Comparison of ENCODE assay signal across 26 cellular contexts in the genomic region with DNA sequence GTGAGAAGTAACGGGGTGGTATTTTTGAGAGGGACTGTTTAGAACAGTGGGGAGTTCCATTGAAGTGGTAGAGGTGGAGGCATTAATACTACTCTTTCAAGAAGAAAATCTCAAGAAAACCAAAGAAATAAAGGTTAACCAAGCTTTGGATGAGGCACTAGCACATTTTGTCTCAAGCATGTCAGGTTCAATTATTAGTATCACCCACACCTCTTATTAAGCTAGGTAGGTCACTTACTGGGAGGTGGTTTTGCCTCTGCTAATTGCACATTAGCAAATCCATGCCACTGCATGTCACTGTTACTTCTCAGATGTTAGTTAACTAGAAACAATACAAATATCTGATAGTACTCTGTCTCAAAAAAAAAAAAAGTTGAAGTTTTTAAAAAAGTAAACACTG.
"Had no signal": no experiment of that assay in that cellular context is flagged by ENCODE, and none has a peak within 500 bp of the region (broad histone marks: within the 10 kb centered on the region; RNA-seq: fewer than 3 reads in every experiment).

No MANE protein-coding gene starts in this region.

- DNase-seq: activated CD4-positive, alpha-beta memory T cell treated with anti-CD3 and anti-CD28 coated beads, Interleukin-2, amount 10 ng/mL, durations not matched to agents 7 days and 5 days; activated CD4-positive, alpha-beta T cell treated with anti-CD3 and anti-CD28 coated beads, Interleukin-2, amount 10 ng/mL, durations not matched to agents 24 days and 14 days; activated CD4-positive, CD25-positive, alpha-beta regulatory T cell treated with anti-CD3 and anti-CD28 coated beads, Interleukin-2, amount 50 U/mL, for 72 hours; activated CD8-positive, alpha-beta memory T cell treated with anti-CD3 and anti-CD28 coated beads, Interleukin-2, amount 50 U/mL, for 48 hours; activated gamma-delta T cell; activated naive CD4-positive, alpha-beta T cell treated with anti-CD3 and anti-CD28 coated beads, Interleukin-2, amount 50 U/mL, for 16 hours; activated T-cell treated with anti-CD3 and anti-CD28 coated beads, Interleukin-2, amount 50 U/mL, for 24 hours; amygdala; colonic mucosa; effector CD8-positive, alpha-beta T cell; erythroblast; gastrocnemius medialis; glutamatergic neuron; islet precursor cell; naive B cell; ovary; psoas muscle; stimulated activated CD4-positive, alpha-beta T cell treated with anti-CD3 and anti-CD28 coated beads, Interleukin-15, amount 100 ng/mL, for 24 hours; stimulated activated CD4-positive, alpha-beta T cell treated with anti-CD3 and anti-CD28 coated beads, Interleukin-2, amount 100 ng/mL, for 24 hours; stimulated activated naive CD4-positive, alpha-beta T cell; T-helper 17 cell; T1000; WERI-Rb-1 had no signal

- ATAC-seq: gastrocnemius medialis, psoas muscle, T-helper 17 cell had no signal

- H3K36me3 ChIP-seq: colonic mucosa, gastrocnemius medialis, ovary, suprapubic skin, tibial nerve, WERI-Rb-1 had no signal

- H3K9me3 Mint-ChIP-seq: activated CD4-positive, alpha-beta memory T cell treated with anti-CD3 and anti-CD28 coated beads, Interleukin-2, amount 10 ng/mL, durations not matched to agents 7 days and 5 days; activated CD4-positive, alpha-beta T cell treated with anti-CD3 and anti-CD28 coated beads, Interleukin-2, amount 10 ng/mL, durations not matched to agents 24 days and 14 days; activated T-cell treated with anti-CD3 and anti-CD28 coated beads, Interleukin-2, amount 50 U/mL, for 24 hours; mesothelial cell of epicardium; naive B cell had no signal

- H3K9me3 ChIP-seq: colonic mucosa, gastrocnemius medialis, ovary, psoas muscle, suprapubic skin, tibial nerve had no signal

- H3K4me3 ChIP-seq: colonic mucosa, gastrocnemius medialis, ovary, psoas muscle, suprapubic skin, tibial nerve had no signal

- H3K27me3 ChIP-seq: colonic mucosa, gastrocnemius medialis, ovary, suprapubic skin, tibial nerve had no signal

- H3K4me3 Mint-ChIP-seq: activated CD4-positive, alpha-beta memory T cell treated with anti-CD3 and anti-CD28 coated beads, Interleukin-2, amount 10 ng/mL, durations not matched to agents 7 days and 5 days; activated CD4-positive, alpha-beta T cell treated with anti-CD3 and anti-CD28 coated beads, Interleukin-2, amount 10 ng/mL, durations not matched to agents 24 days and 14 days; activated T-cell treated with anti-CD3 and anti-CD28 coated beads, Interleukin-2, amount 50 U/mL, for 24 hours; mesothelial cell of epicardium; T-helper 17 cell had no signal

- H3K27ac Mint-ChIP-seq: activated CD4-positive, alpha-beta memory T cell treated with anti-CD3 and anti-CD28 coated beads, Interleukin-2, amount 10 ng/mL, durations not matched to agents 7 days and 5 days; activated CD4-positive, alpha-beta T cell treated with anti-CD3 and anti-CD28 coated beads, Interleukin-2, amount 10 ng/mL, durations not matched to agents 24 days and 14 days; activated T-cell treated with anti-CD3 and anti-CD28 coated beads, Interleukin-2, amount 50 U/mL, for 24 hours; mesothelial cell of epicardium; naive B cell; T-helper 17 cell had no signal

- H3K27me3 Mint-ChIP-seq: activated CD4-positive, alpha-beta memory T cell treated with anti-CD3 and anti-CD28 coated beads, Interleukin-2, amount 10 ng/mL, durations not matched to agents 7 days and 5 days; activated CD4-positive, alpha-beta T cell treated with anti-CD3 and anti-CD28 coated beads, Interleukin-2, amount 10 ng/mL, durations not matched to agents 24 days and 14 days; activated T-cell treated with anti-CD3 and anti-CD28 coated beads, Interleukin-2, amount 50 U/mL, for 24 hours; naive B cell; T-helper 17 cell had no signal

- H3K27ac ChIP-seq: colonic mucosa, gastrocnemius medialis, ovary, psoas muscle, suprapubic skin, WERI-Rb-1 had no signal
